Comparison of ENCODE assay signal across 21 cellular contexts in genomic region chr6:16355238-16355637, GRCh38.
"Had no signal": no experiment of that assay in that cellular context is flagged by ENCODE, and none has a peak within 500 bp of the region (broad histone marks: within the 10 kb centered on the region; RNA-seq: fewer than 3 reads in every experiment).

No MANE protein-coding gene starts in this region.

- H3K9me3 ChIP-seq: right atrium auricular region, spleen, upper lobe of right lung had no signal

- H3K27ac ChIP-seq: right atrium auricular region, spleen, upper lobe of right lung, WERI-Rb-1 had no signal

- H3K4me1 ChIP-seq: right atrium auricular region, spleen had no signal

- H3K36me3 Mint-ChIP-seq: activated naive CD4-positive, alpha-beta T cell treated with anti-CD3 and anti-CD28 coated beads, Interleukin-2, amount 50 U/mL, for 24 hours; brain; naive B cell had no signal

- H3K36me3 ChIP-seq: right atrium auricular region, spleen, upper lobe of right lung, WERI-Rb-1 had no signal

- H3K27me3 Mint-ChIP-seq: activated CD4-positive, alpha-beta T cell treated with anti-CD3 and anti-CD28 coated beads, Interleukin-2, amount 10 ng/mL, durations not matched to agents 7 days and 5 days; activated naive CD4-positive, alpha-beta T cell treated with anti-CD3 and anti-CD28 coated beads, Interleukin-2, amount 50 U/mL, for 24 hours; brain; progenitor cell of endocrine pancreas had no signal

- H3K9me3 Mint-ChIP-seq: activated CD4-positive, alpha-beta T cell treated with anti-CD3 and anti-CD28 coated beads, Interleukin-2, amount 10 ng/mL, durations not matched to agents 7 days and 5 days; activated naive CD4-positive, alpha-beta T cell treated with anti-CD3 and anti-CD28 coated beads, Interleukin-2, amount 50 U/mL, for 24 hours; activated T-helper 1 cell treated with anti-CD3 and anti-CD28 coated beads, Interleukin-12 subunit alpha, Interleukin-12 subunit beta, Interleukin-2, Interleukin-4 antibody, amounts not matched to agents 30 ng/mL and 10 ng/mL and 1 ng/mL, durations not matched to agents 14 hours and 24 hours and 36 hours; brain; naive B cell; neural crest cell; T-helper 2 cell treated with Interferon-gamma antibody and Interleukin-4, amounts not matched to agents 5 μg/mL and 100 μg/mL, for 36 hours had no signal

- H3K4me3 ChIP-seq: right atrium auricular region, spleen, upper lobe of right lung had no signal

- DNase-seq: activated CD4-positive, alpha-beta T cell treated with anti-CD3 and anti-CD28 coated beads, Interleukin-2, amount 10 ng/mL, durations not matched to agents 7 days and 5 days; activated CD4-positive, CD25-positive, alpha-beta regulatory T cell treated with anti-CD3 and anti-CD28 coated beads, Interleukin-2, amount 50 U/mL, for 72 hours; activated CD8-positive, alpha-beta T cell treated with anti-CD3 and anti-CD28 coated beads, Interleukin-2, amount 10 ng/mL, durations not matched to agents 7 days and 5 days; activated gamma-delta T cell treated with Interleukin-2 at 50 U/mL for 16 hours; dermis blood vessel endothelial cell; effector CD8-positive, alpha-beta T cell; hypothalamus; left ventricle myocardium superior; naive B cell; spleen; stimulated activated CD4-positive, alpha-beta T cell treated with anti-CD3 and anti-CD28 coated beads, Interleukin-4, amount 100 ng/mL, for 1 hour; stimulated activated naive CD8-positive, alpha-beta T cell treated with anti-CD3 and anti-CD28 coated beads, Interleukin-15, Interleukin-2, amounts not matched to agents 100 U/mL and 50 U/mL, for 24 hours; upper lobe of right lung had no signal

- H3K27ac Mint-ChIP-seq: activated CD4-positive, alpha-beta T cell treated with anti-CD3 and anti-CD28 coated beads, Interleukin-2, amount 10 ng/mL, durations not matched to agents 7 days and 5 days; activated CD8-positive, alpha-beta T cell treated with anti-CD3 and anti-CD28 coated beads, Interleukin-2, amount 10 ng/mL, durations not matched to agents 7 days and 5 days; activated naive CD4-positive, alpha-beta T cell treated with anti-CD3 and anti-CD28 coated beads, Interleukin-2, amount 50 U/mL, for 24 hours; naive B cell; progenitor cell of endocrine pancreas; T-helper 2 cell treated with Interferon-gamma antibody and Interleukin-4, amounts not matched to agents 5 μg/mL and 100 μg/mL, for 36 hours had no signal

- H3K4me3 Mint-ChIP-seq: activated CD4-positive, alpha-beta T cell treated with anti-CD3 and anti-CD28 coated beads, Interleukin-2, amount 10 ng/mL, durations not matched to agents 7 days and 5 days; activated CD8-positive, alpha-beta T cell treated with anti-CD3 and anti-CD28 coated beads, Interleukin-2, amount 10 ng/mL, durations not matched to agents 7 days and 5 days; activated naive CD4-positive, alpha-beta T cell treated with anti-CD3 and anti-CD28 coated beads, Interleukin-2, amount 50 U/mL, for 24 hours; activated T-helper 1 cell treated with anti-CD3 and anti-CD28 coated beads, Interleukin-12 subunit alpha, Interleukin-12 subunit beta, Interleukin-2, Interleukin-4 antibody, amounts not matched to agents 30 ng/mL and 10 ng/mL and 1 ng/mL, durations not matched to agents 14 hours and 24 hours and 36 hours; brain; naive B cell; neural crest cell; T-helper 2 cell treated with Interferon-gamma antibody and Interleukin-4, amounts not matched to agents 5 μg/mL and 100 μg/mL, for 36 hours had no signal

- H3K27me3 ChIP-seq: right atrium auricular region, spleen, upper lobe of right lung had no signal
